In genomic region chr16:84505249-84506156, GRCh38 we compare ENCODE assay signal across 8 cellular contexts. TPM values are rescaled to one million over a fixed set of nuclear protein-coding genes. Genes with fewer than 3 reads are reported as not detected.
DNase-seq lines count a peak whose midpoint lies in the region; ATAC-seq and TF ChIP-seq lines count a peak whose summit lies in the region.

No MANE protein-coding gene starts in this region.

- H3K4me1 ChIP-seq in iPS-15b (ENCODE audit: control insufficient read depth, insufficient read depth, low read length) (peaks cover 2% of the 10 kb centered on the region), stomach (peaks cover 18 to 40% (median 30%) of the 10 kb centered on the region in 4 donors)

- peaks cover 4% of the 10 kb centered on the region for H3K36me3 ChIP-seq in iPS-15b (ENCODE audit: control insufficient read depth, insufficient read depth, low read length)
- peaks cover 0 to 15% (median 6%) of the 10 kb centered on the region in 4 donors for H3K36me3 ChIP-seq in stomach

- no peaks in the 10 kb centered on the region for H3K27me3 Mint-ChIP-seq in activated CD8-positive, alpha-beta T cell treated with anti-CD3 and anti-CD28 coated beads, Interleukin-2, amount 10 ng/mL, durations not matched to agents 7 days and 5 days (ENCODE audit: low read depth)

- CTCF ChIA-PET in activated CD8-positive, alpha-beta T cell treated with anti-CD3 and anti-CD28 coated beads, Interleukin-2, amount 10 ng/mL, durations not matched to agents 7 days and 5 days (lab: Charles Lee) = interaction anchor here (0.7 to 12.3 kb wide), 31 partner anchors 7 to 594 kb away, joined by 3 to 172 read pairs (median 5); partner anchors contain the start of gene TAF1C

- no peak for TF ChIP-seq POLR2A in stomach (IDR thresholded peaks at IDR 0.05)

- TF ChIP-seq EP300 in stomach (IDR thresholded peaks at IDR 0.05) = no peak

- peak overlapping the region; percentile 76 for H3K9ac ChIP-seq in iPS-15b (ENCODE audit: low read depth, low read length)

- peaks cover 30% of the 10 kb centered on the region for H3K36me3 Mint-ChIP-seq in activated CD8-positive, alpha-beta T cell treated with anti-CD3 and anti-CD28 coated beads, Interleukin-2, amount 10 ng/mL, durations not matched to agents 7 days and 5 days (ENCODE audit: low read depth)

- POLR2A ChIA-PET in activated CD8-positive, alpha-beta T cell treated with anti-CD3 and anti-CD28 coated beads, Interleukin-2, amount 10 ng/mL, durations not matched to agents 7 days and 5 days (lab: Charles Lee) = interaction anchor here (0.6 to 1.8 kb wide), 10 partner anchors 11 to 244 kb away, joined by 3 to 9 read pairs (median 3); no protein-coding TSS in a partner anchor

- no peak for ATAC-seq in activated CD8-positive, alpha-beta T cell treated with anti-CD3 and anti-CD28 coated beads, Interleukin-2, amount 10 ng/mL, durations not matched to agents 7 days and 5 days
- ATAC-seq in GM19023 (IDR thresholded peaks at IDR 0.05; ENCODE audit: unreplicated experiment) = no peak

- H3K27ac Mint-ChIP-seq in activated CD8-positive, alpha-beta T cell treated with anti-CD3 and anti-CD28 coated beads, Interleukin-2, amount 10 ng/mL, durations not matched to agents 7 days and 5 days = peak overlapping the region; percentile 86

- peaks cover 62% of the 10 kb centered on the region for H3K4me1 Mint-ChIP-seq in activated CD8-positive, alpha-beta T cell treated with anti-CD3 and anti-CD28 coated beads, Interleukin-2, amount 10 ng/mL, durations not matched to agents 7 days and 5 days (ENCODE audit: low read depth)

- WGBS in stomach, 5 donors = 65 to 74% (median 68%) methylated on average over 32 to 33 of the region's 33 CpGs

- peak overlapping the region; percentile 82 for H3K4me3 Mint-ChIP-seq in activated CD8-positive, alpha-beta T cell treated with anti-CD3 and anti-CD28 coated beads, Interleukin-2, amount 10 ng/mL, durations not matched to agents 7 days and 5 days

- DNase-seq in SIG-M5 treated with dmso at 0.1 percent for 504 hours (lab: John Stamatoyannopoulos, UW; ENCODE audit: unreplicated experiment) (peak; percentile 33), SIG-M5 (lab: John Stamatoyannopoulos, UW) (no peak), stomach (no peak), Ammon's horn (ENCODE audit: low spot score) (no peak), superior temporal gyrus (ENCODE audit: extremely low spot score) (no peak)
- no peak for DNase-seq in activated CD8-positive, alpha-beta T cell treated with anti-CD3 and anti-CD28 coated beads, Interleukin-2, amount 10 ng/mL, durations not matched to agents 7 days and 5 days

- H3K9me3 Mint-ChIP-seq in activated CD8-positive, alpha-beta T cell treated with anti-CD3 and anti-CD28 coated beads, Interleukin-2, amount 10 ng/mL, durations not matched to agents 7 days and 5 days (ENCODE audit: insufficient read depth) = no peaks in the 10 kb centered on the region

- no peaks in the 10 kb centered on the region for H3K27me3 ChIP-seq in iPS-15b (ENCODE audit: control insufficient read depth, insufficient read depth, low read length)
- no peaks in the 10 kb centered on the region for H3K27me3 ChIP-seq in stomach

- TF ChIP-seq CTCF in stomach (IDR thresholded peaks at IDR 0.05) = no peak

- H3K4me3 ChIP-seq in iPS-15b (ENCODE audit: low read depth, low read length) = peak overlapping the region; percentile 46
- H3K4me3 ChIP-seq in stomach = peak overlapping the region; percentile 62 to 83 (median 68)

- H3K27ac ChIP-seq in stomach = peak overlapping the region; percentile 77 to 89 (median 87)

- intact Hi-C loops in stomach (cut with DNase I; ENCODE audit: low total_unique reads) = no loop called here

- no peaks in the 10 kb centered on the region for H3K9me3 ChIP-seq in iPS-15b (ENCODE audit: control insufficient read depth, insufficient read depth, low read length)
- no peaks in the 10 kb centered on the region for H3K9me3 ChIP-seq in stomach

RNA-seq across cellular contexts. Expression of gene MEAK7, which starts 1.0 kb away (rescaled TPM):
- 10 to 100 TPM; 62.3 to 72.4 TPM for total RNA-seq in activated CD8-positive, alpha-beta T cell treated with anti-CD3 and anti-CD28 coated beads, Interleukin-2, amount 10 ng/mL, durations not matched to agents 7 days and 5 days
- 10 to 100 TPM in 2 of 5 donors, 1 to 10 TPM in 3; 5.8 to 21.1 (median 9.4) TPM for total RNA-seq in stomach
- polyA plus RNA-seq in stomach = 1 to 10 TPM; 3.9 to 7.0 (median 6.8) TPM
